In the genomic region with DNA sequence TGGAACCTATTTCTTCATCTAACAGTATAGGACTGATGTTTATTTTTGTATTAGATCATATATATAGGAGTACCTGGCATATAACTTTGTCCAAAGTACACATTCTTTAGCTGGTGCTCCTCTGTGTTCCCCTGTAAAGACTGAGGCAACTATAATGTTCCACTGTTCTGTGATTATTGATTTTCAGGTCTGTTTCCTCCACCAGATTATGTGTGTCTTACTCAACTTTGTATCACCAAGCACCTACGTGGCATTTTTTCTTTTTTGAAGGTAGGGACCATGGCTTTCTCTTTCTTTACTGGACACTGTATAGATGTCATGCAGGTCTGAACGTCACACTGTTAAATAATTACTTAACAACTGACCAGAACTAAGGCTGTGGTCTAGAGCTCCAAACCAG, we compare ENCODE assay signal across 1 cellular context.
TF ChIP-seq lines count a peak whose summit lies in the region.

No MANE protein-coding gene starts in this region.

TF ChIP-seq in K562, 482 proteins besides CTCF, POLR2A, EP300 and RAD21:
- TF ChIP-seq POLR2G (IDR thresholded peaks at IDR 0.05; ENCODE audit: low read depth, low read length) (no peak), TFAM (CRISPR knock-in tag; conservative IDR thresholded peaks at IDR 0.05) (no peak), PTTG1 (tag; IDR thresholded peaks at IDR 0.05; ENCODE audit: low read depth) (no peak), HOMEZ (CRISPR knock-in tag; IDR thresholded peaks at IDR 0.05) (no peak), RB1 (IDR thresholded peaks at IDR 0.05; ENCODE audit: low read depth) (no peak), NR2C1 (IDR thresholded peaks at IDR 0.05) (no peak), NR2C1 (tag; IDR thresholded peaks at IDR 0.05) (no peak), ATF1 (CRISPR knock-in tag; IDR thresholded peaks at IDR 0.05) (no peak), ATF1 (tag; IDR thresholded peaks at IDR 0.05) (no peak), TCF7L2 (IDR thresholded peaks at IDR 0.05; ENCODE audit: low read depth, low read length) (no peak), SMAD2 (IDR thresholded peaks at IDR 0.05; ENCODE audit: low read depth, low read length) (no peak), SRSF7 (optimal IDR thresholded peaks at IDR 0.05; ENCODE audit: low read depth, low read length) (no peak), PHF21A (IDR thresholded peaks at IDR 0.05; ENCODE audit: borderline replicate concordance, low read depth) (no peak), CBX8 (IDR thresholded peaks at IDR 0.05; ENCODE audit: borderline replicate concordance, extremely low read depth, low read depth, low read length, poor library complexity, severe bottlenecking) (no peak), DACH1 (IDR thresholded peaks at IDR 0.05; ENCODE audit: partially characterized antibody) (no peak), CCNT2 (IDR thresholded peaks at IDR 0.05; ENCODE audit: borderline replicate concordance, extremely low read depth, insufficient read length, low read depth, low read length) (no peak), RBM22 (IDR thresholded peaks at IDR 0.05; ENCODE audit: low read depth, low read length, poor library complexity, severe bottlenecking) (no peak), GATAD2A (IDR thresholded peaks at IDR 0.05) (no peak)
TF ChIP-seq in K562: peak in this region for 0.
